14 cellular contexts compared by ENCODE assay signal in the genomic region with DNA sequence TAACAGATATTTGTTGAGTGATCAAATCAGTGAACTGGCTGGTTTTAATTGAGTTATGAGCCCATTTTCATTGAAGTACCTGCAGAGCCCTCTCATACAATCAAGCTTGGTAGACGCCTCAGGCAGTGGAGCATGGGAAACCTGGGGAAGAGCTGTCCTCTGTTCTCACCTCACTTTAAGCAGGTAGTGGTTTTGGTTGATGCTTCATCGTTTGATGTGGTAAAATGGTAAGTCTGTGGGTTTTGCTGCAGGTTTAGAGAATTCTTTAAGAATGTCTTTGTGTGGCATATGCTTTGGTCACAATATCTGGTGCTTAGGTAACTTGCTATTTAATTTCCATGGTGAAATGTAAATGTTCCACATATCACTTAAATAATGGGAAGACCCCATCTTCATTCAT. TPM values are rescaled to one million over a fixed set of nuclear protein-coding genes. Genes with fewer than 3 reads are reported as not detected.
DNase-seq lines count a peak whose midpoint lies in the region; ATAC-seq, FAIRE-seq and TF ChIP-seq lines count a peak whose summit lies in the region.
"Had no signal": no experiment of that assay in that cellular context is flagged by ENCODE, and none has a peak within 500 bp of the region (broad histone marks: within the 10 kb centered on the region; RNA-seq: fewer than 3 reads in every experiment).

No MANE protein-coding gene starts in this region.

- no peak for ATAC-seq in A549
- peak; percentile 96 for ATAC-seq in DND-41 (ENCODE audit: insufficient read depth, low read depth)
- ATAC-seq in GM18519 (IDR thresholded peaks at IDR 0.05; ENCODE audit: low FRiP score, unreplicated experiment), result no peak
- no peak for ATAC-seq in HG03135 (IDR thresholded peaks at IDR 0.05; ENCODE audit: unreplicated experiment)

- H3K27ac Mint-ChIP-seq in astrocyte (ENCODE audit: unreplicated experiment), result no peak overlapping the region

- no peak overlapping the region for H3K9ac ChIP-seq in DND-41 (ENCODE audit: low read depth, low read length)
- H3K9ac ChIP-seq in astrocyte (ENCODE audit: low read length), result no peak overlapping the region

- no peaks in the 10 kb centered on the region for H3K9me3 Mint-ChIP-seq in astrocyte (ENCODE audit: unreplicated experiment)
- H3K9me3 Mint-ChIP-seq: naive B cell had no signal

- H3K27me3 ChIP-seq in DND-41 (ENCODE audit: insufficient read depth, low read length, poor library complexity) (peaks cover 22% of the 10 kb centered on the region), astrocyte (ENCODE audit: insufficient read depth, low read length) (no peaks in the 10 kb centered on the region)

- H3K79me2 ChIP-seq in DND-41 (ENCODE audit: insufficient read depth, low read length) (no peaks in the 10 kb centered on the region), astrocyte (ENCODE audit: insufficient read depth, low read length) (peaks cover 98% of the 10 kb centered on the region)

- H3K36me3 ChIP-seq in DND-41 (ENCODE audit: insufficient read depth, low read length), result no peaks in the 10 kb centered on the region
- peaks cover 9% of the 10 kb centered on the region for H3K36me3 ChIP-seq in astrocyte (ENCODE audit: insufficient read depth, low read length)

- TF ChIP-seq RAD21 in A549 (conservative IDR thresholded peaks at IDR 0.05 in 1 of 2, IDR thresholded peaks at IDR 0.05 in 1 of 2), result no peak

- TF ChIP-seq POLR2A in A549 (IDR thresholded peaks at IDR 0.05; ENCODE audit: low read length), result no peak

- no peaks in the 10 kb centered on the region for H4K20me1 ChIP-seq in DND-41 (ENCODE audit: insufficient read depth, low read length)
- H4K20me1 ChIP-seq in astrocyte (ENCODE audit: insufficient read depth, low read length), result peaks cover 35% of the 10 kb centered on the region

- H3K27me3 Mint-ChIP-seq in astrocyte (ENCODE audit: low read depth, unreplicated experiment), result no peaks in the 10 kb centered on the region
- H3K27me3 Mint-ChIP-seq: naive B cell had no signal

- POLR2A ChIA-PET in A549 (lab: Yijun Ruan, JAX), result no interaction called here

- WGBS in A549 (ENCODE audit: missing lambda C conversion rate), result 98% methylated on average over 2 of the region's 2 CpGs

- H3K4me1 Mint-ChIP-seq in astrocyte (ENCODE audit: low read depth, unreplicated experiment), result peaks cover 47% of the 10 kb centered on the region

- H3K9me3 ChIP-seq in A549, result no peaks in the 10 kb centered on the region
- no peaks in the 10 kb centered on the region for H3K9me3 ChIP-seq in DND-41 (ENCODE audit: insufficient read depth, low read length, severe bottlenecking)
- no peaks in the 10 kb centered on the region for H3K9me3 ChIP-seq in astrocyte (ENCODE audit: insufficient read depth, low read depth, low read length)

- 0 out of 6 replicates have a peak overlapping the region, but pooled peaks of 1 of the 2 experiments have one; percentile 29 for H3K27ac ChIP-seq in A549
- H3K27ac ChIP-seq in DND-41 (ENCODE audit: low read length), result no peak overlapping the region
- H3K27ac ChIP-seq in astrocyte (ENCODE audit: low read depth, low read length), result no peak overlapping the region
- H3K27ac ChIP-seq: C4-2B had no signal

- TF ChIP-seq EP300 in A549 (IDR thresholded peaks at IDR 0.05), result no peak

- no peak for TF ChIP-seq CTCF in A549 (IDR thresholded peaks at IDR 0.05)
- no peak for TF ChIP-seq CTCF in DND-41 (IDR thresholded peaks at IDR 0.05; ENCODE audit: borderline replicate concordance, extremely low read depth, low read length, poor library complexity, severe bottlenecking)
- no peak for TF ChIP-seq CTCF in astrocyte (IDR thresholded peaks at IDR 0.05; ENCODE audit: insufficient read depth, low read depth, low read length)

- H3K4me3 Mint-ChIP-seq in astrocyte (ENCODE audit: unreplicated experiment), result no peak overlapping the region

- H2AFZ ChIP-seq in DND-41 (ENCODE audit: low read depth, low read length) (no peak overlapping the region), astrocyte (ENCODE audit: low read depth, low read length) (no peak overlapping the region)

- H3K4me2 ChIP-seq in A549 (peak overlapping the region; percentile 34; the same call in 1 of the 3 replicates), DND-41 (ENCODE audit: insufficient read depth, low read length) (no peak overlapping the region), astrocyte (ENCODE audit: low read length) (peak overlapping the region; percentile 15)

- no peak overlapping the region for H3K4me3 ChIP-seq in A549
- no peak overlapping the region for H3K4me3 ChIP-seq in DND-41 (ENCODE audit: low read depth in 1 of 2, low read length in 2 of 2)
- H3K4me3 ChIP-seq in astrocyte (ENCODE audit: insufficient read depth, low read depth, low read length), result no peak overlapping the region

- peaks cover 4% of the 10 kb centered on the region for H3K36me3 Mint-ChIP-seq in astrocyte (ENCODE audit: low read depth, unreplicated experiment)

- FAIRE-seq in A549 (lab: Jason Lieb, UNC) (no peak), astrocyte (lab: Jason Lieb, UNC) (no peak)
- FAIRE-seq: bronchial epithelial cell had no signal

- CTCF ChIA-PET in A549 (lab: Yijun Ruan, JAX), result interaction anchor here (1.2 to 1.7 kb wide), 3 partner anchors 19 to 130 kb away, joined by 3 to 4 read pairs (median 4); no protein-coding TSS in a partner anchor

- peaks cover 55% of the 10 kb centered on the region for H3K4me1 ChIP-seq in A549
- H3K4me1 ChIP-seq in DND-41 (ENCODE audit: insufficient read depth, low read length), result peaks cover 6% of the 10 kb centered on the region; the same call in 1 of the 2 replicates
- H3K4me1 ChIP-seq in astrocyte (ENCODE audit: insufficient read depth, low read length), result peaks cover 41% of the 10 kb centered on the region

- DNase-seq in A549 (ENCODE audit: low read depth in 1 of 2, low spot score in 1 of 2), result no peak
- DNase-seq in DND-41, result peak; percentile 56
- peak; percentile 41 for DNase-seq in LoVo (ENCODE audit: low spot score)
- no peak for DNase-seq in astrocyte (ENCODE audit: low read depth)
- DNase-seq in RPMI8226, result no peak
- DNase-seq in HT-29 (ENCODE audit: low spot score), result no peak
- DNase-seq: glutamatergic neuron, naive B cell, NCI-H1105 treated with DMSO at 0.1 percent for 48 hours, NCI-H446 had no signal

TF ChIP-seq in A549, 52 proteins besides CTCF, POLR2A, EP300 and RAD21:
- TF ChIP-seq, protein P1, sequence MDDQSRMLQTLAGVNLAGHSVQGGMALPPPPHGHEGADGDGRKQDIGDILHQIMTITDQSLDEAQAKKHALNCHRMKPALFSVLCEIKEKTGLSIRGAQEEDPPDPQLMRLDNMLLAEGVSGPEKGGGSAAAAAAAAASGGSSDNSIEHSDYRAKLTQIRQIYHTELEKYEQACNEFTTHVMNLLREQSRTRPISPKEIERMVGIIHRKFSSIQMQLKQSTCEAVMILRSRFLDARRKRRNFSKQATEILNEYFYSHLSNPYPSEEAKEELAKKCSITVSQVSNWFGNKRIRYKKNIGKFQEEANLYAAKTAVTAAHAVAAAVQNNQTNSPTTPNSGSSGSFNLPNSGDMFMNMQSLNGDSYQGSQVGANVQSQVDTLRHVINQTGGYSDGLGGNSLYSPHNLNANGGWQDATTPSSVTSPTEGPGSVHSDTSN (IDR thresholded peaks at IDR 0.05), result no peak
- TF ChIP-seq HOXB13 (CRISPR knock-in tag; IDR thresholded peaks at IDR 0.05; ENCODE audit: low read depth) (no peak), CHD2 (IDR thresholded peaks at IDR 0.05; ENCODE audit: low read length, partially characterized antibody) (no peak), HOXB5 (CRISPR knock-in tag; IDR thresholded peaks at IDR 0.05) (no peak), ZC3H11A (IDR thresholded peaks at IDR 0.05) (no peak), FOXS1 (CRISPR knock-in tag; IDR thresholded peaks at IDR 0.05) (no peak), BHLHE40 (IDR thresholded peaks at IDR 0.05; ENCODE audit: low read depth, low read length) (no peak), EHF (CRISPR knock-in tag; IDR thresholded peaks at IDR 0.05) (no peak), NFE2L2 (conservative IDR thresholded peaks at IDR 0.05; ENCODE audit: low read length) (no peak), HDAC2 (IDR thresholded peaks at IDR 0.05) (no peak), JUN (IDR thresholded peaks at IDR 0.05) (no peak), SMC3 (IDR thresholded peaks at IDR 0.05) (no peak), ESRRA (IDR thresholded peaks at IDR 0.05; ENCODE audit: borderline replicate concordance, low read length) (no peak), GATA3 (IDR thresholded peaks at IDR 0.05; ENCODE audit: borderline replicate concordance) (no peak), RNF2 (IDR thresholded peaks at IDR 0.05; ENCODE audit: borderline replicate concordance, low read depth) (no peak), JUNB (IDR thresholded peaks at IDR 0.05) (no peak), CHD4 (IDR thresholded peaks at IDR 0.05; ENCODE audit: borderline replicate concordance) (no peak), ZFP36 (IDR thresholded peaks at IDR 0.05; ENCODE audit: borderline replicate concordance, partially characterized antibody) (no peak)
- TF ChIP-seq, protein P2, sequence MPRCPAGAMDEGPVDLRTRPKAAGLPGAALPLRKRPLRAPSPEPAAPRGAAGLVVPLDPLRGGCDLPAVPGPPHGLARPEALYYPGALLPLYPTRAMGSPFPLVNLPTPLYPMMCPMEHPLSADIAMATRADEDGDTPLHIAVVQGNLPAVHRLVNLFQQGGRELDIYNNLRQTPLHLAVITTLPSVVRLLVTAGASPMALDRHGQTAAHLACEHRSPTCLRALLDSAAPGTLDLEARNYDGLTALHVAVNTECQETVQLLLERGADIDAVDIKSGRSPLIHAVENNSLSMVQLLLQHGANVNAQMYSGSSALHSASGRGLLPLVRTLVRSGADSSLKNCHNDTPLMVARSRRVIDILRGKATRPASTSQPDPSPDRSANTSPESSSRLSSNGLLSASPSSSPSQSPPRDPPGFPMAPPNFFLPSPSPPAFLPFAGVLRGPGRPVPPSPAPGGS (IDR thresholded peaks at IDR 0.05), result no peak
TF ChIP-seq in A549: peak in this region for 0.

RNA-seq across cellular contexts. Expression of a gene that starts 10.0 kb away (rescaled TPM):
- polyA plus RNA-seq in A549 (2011; rRNA removed) (139 and 152 TPM in 2 replicates), A549 (2017; fragmentation: RNase III; extraction: RNeasy Plus Mini Kit Qiagen cat#74134 plus additional on column Dnase treatment) (85.8 to 106 TPM (median 93.7 TPM) in 3 replicates)
- 39.6 and 43.0 TPM in 2 replicates for polyA plus RNA-seq in A549 (2012; cell fraction: cytosol; rRNA removed)
- 92.3 and 98.8 TPM in 2 replicates for polyA plus RNA-seq in A549 (2012; cell fraction: nucleus; rRNA removed)
- 149 and 171 TPM in 2 replicates for polyA minus RNA-seq in A549 (2011; rRNA and poly(A)+ RNA removed)
- total RNA-seq in astrocyte, result 270 and 284 TPM in 2 replicates
- 12.1 and 13.1 TPM in 2 replicates for total RNA-seq in HT-29 (2014; rRNA removed; shearing (Covaris generic))

Comparison
In these comparisons a context has a peak if more than half of its experiments do, and no peak if none do; other contexts are left out.
1. DNase-seq: peak in DND-41 (single experiment) and LoVo (single experiment); none in A549 (0 of 2), astrocyte (single experiment), RPMI8226 (single experiment) and HT-29 (single experiment).
2. RNA of a gene that starts 10.0 kb away (total RNA-seq): 270 to 284 TPM in astrocyte; 12.1 to 13.1 TPM in HT-29; every median in the first group is over 10 times any median in the second.